Comparison of ENCODE assay signal across 14 cellular contexts in the genomic region with DNA sequence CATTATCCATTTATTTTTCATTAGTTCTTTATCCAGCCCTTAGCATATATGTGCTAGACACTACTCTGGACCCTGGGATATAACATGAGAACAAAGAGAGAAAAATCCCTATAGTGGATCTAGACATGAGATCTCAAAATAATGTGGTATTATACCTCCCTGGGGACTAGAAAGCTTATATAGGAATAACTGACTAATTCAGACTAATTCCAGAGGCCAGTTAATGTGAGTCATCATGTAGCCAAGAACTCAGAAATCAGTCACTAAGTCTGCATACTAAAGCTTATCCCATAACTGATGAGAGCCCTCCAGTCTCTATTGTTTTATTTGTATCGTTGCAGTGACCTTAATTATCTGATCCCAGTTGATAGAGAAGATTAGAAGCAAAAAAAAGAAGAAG.
DNase-seq lines count a peak whose midpoint lies in the region; ATAC-seq and TF ChIP-seq lines count a peak whose summit lies in the region.
"Had no signal": no experiment of that assay in that cellular context is flagged by ENCODE, and none has a peak within 500 bp of the region (broad histone marks: within the 10 kb centered on the region; RNA-seq: fewer than 3 reads in every experiment).

No MANE protein-coding gene starts in this region.

- intact Hi-C loops in mucosa of descending colon (cut with DNase I, micrococcal nuclease) (no loop called here), PC-9 (cut with micrococcal nuclease; ENCODE audit: unreplicated experiment) (no loop called here)

- no TSS peak for BruUV-seq in PC-9 (replicated peaks; lab: Mats Ljungman, UMichigan)

- H3K4me3 ChIP-seq in brain microvascular endothelial cell (ENCODE audit: low read depth, low read length) (no peak overlapping the region), kidney epithelial cell (ENCODE audit: low read depth, low read length) (no peak overlapping the region), mucosa of descending colon (no peak overlapping the region), PC-9 (no peak overlapping the region)
- H3K4me3 ChIP-seq: spleen had no signal

- no peaks in the 10 kb centered on the region for H3K9me2 ChIP-seq in PC-9 (ENCODE audit: insufficient read depth)

- H3K27me3 ChIP-seq in brain microvascular endothelial cell (replicated peaks) (no peaks in the 10 kb centered on the region), kidney epithelial cell (ENCODE audit: control insufficient read depth, insufficient read depth, low read length) (no peaks in the 10 kb centered on the region), PC-9 (ENCODE audit: insufficient read depth, low read depth) (no peaks in the 10 kb centered on the region)
- H3K27me3 ChIP-seq: BE2C, spleen had no signal

- H3K4me1 ChIP-seq in mucosa of descending colon (ENCODE audit: low read depth): no peaks in the 10 kb centered on the region
- peaks cover 2% of the 10 kb centered on the region for H3K4me1 ChIP-seq in PC-9 (replicated peaks; ENCODE audit: insufficient read depth)

- ATAC-seq in mucosa of descending colon (no peak), HG03135 (IDR thresholded peaks at IDR 0.05; ENCODE audit: unreplicated experiment) (no peak)
- ATAC-seq: left colon had no signal

- POLR2A ChIA-PET in PC-9 (lab: Charles Lee; ENCODE audit: unreplicated experiment): no interaction called here

- H3K79me2 ChIP-seq in PC-9 (ENCODE audit: low read depth): 0 out of 2 replicates have a peak, but pooled peaks cover 9% of the 10 kb centered on the region

- no peaks in the 10 kb centered on the region for H4K20me1 ChIP-seq in PC-9 (ENCODE audit: insufficient read depth)

- no peak overlapping the region for H3K4me2 ChIP-seq in PC-9

- no peak for TF ChIP-seq CTCF in brain microvascular endothelial cell (IDR thresholded peaks at IDR 0.05; ENCODE audit: low read depth, low read length, missing control alignments)
- TF ChIP-seq CTCF in kidney epithelial cell (IDR thresholded peaks at IDR 0.05; ENCODE audit: insufficient read depth, low read length, poor library complexity, severe bottlenecking): no peak
- TF ChIP-seq CTCF in mucosa of descending colon (IDR thresholded peaks at IDR 0.05): no peak
- no peak for TF ChIP-seq CTCF in PC-9 (conservative IDR thresholded peaks at IDR 0.05)

- in situ Hi-C loops in brain microvascular endothelial cell (cut with HindIII; ENCODE audit: low pct_ligation_motif_present, low sequenced_read_pairs): no loop called here

- H3K27ac ChIP-seq in brain microvascular endothelial cell (peak overlapping the region; percentile 75), PC-9 (no peak overlapping the region)
- H3K27ac ChIP-seq: spleen had no signal

- H3K9me3 ChIP-seq in mucosa of descending colon (no peaks in the 10 kb centered on the region), PC-9 (ENCODE audit: insufficient read depth, low read depth) (no peaks in the 10 kb centered on the region)
- H3K9me3 ChIP-seq: BE2C, spleen had no signal

- H3F3A ChIP-seq in PC-9 (ENCODE audit: insufficient read depth, low read depth): peaks cover 1% of the 10 kb centered on the region; the same call in 1 of the 2 replicates

- CTCF ChIA-PET in PC-9 (lab: Charles Lee): no interaction called here

- H2AFZ ChIP-seq in PC-9: no peak overlapping the region

- peaks cover 4% of the 10 kb centered on the region for H3K36me3 ChIP-seq in brain microvascular endothelial cell (replicated peaks)
- H3K36me3 ChIP-seq in kidney epithelial cell (ENCODE audit: control insufficient read depth, insufficient read depth, low read length): no peaks in the 10 kb centered on the region
- no peaks in the 10 kb centered on the region for H3K36me3 ChIP-seq in mucosa of descending colon (ENCODE audit: low read depth)
- H3K36me3 ChIP-seq in PC-9 (ENCODE audit: low read depth): peaks cover 37% of the 10 kb centered on the region; the same call in 1 of the 2 replicates
- H3K36me3 ChIP-seq: BE2C had no signal

- peak; percentile 60 for DNase-seq in AG08395 (ENCODE audit: low spot score)
- DNase-seq in M059J (ENCODE audit: low read depth): peak; percentile 79
- peak; percentile 68 for DNase-seq in brain microvascular endothelial cell
- DNase-seq in kidney epithelial cell (ENCODE audit: low read depth): peak; percentile 31
- no peak for DNase-seq in mucosa of descending colon
- DNase-seq in COLO668 (lab: John Stamatoyannopoulos, UW; ENCODE audit: unreplicated experiment): no peak
- DNase-seq in PC-9: no peak
- DNase-seq: activated CD4-positive, alpha-beta T cell treated with anti-CD3 and anti-CD28 coated beads, Interleukin-2, amount 50 U/mL, for 1 hour; activated gamma-delta T cell; BE2C; left colon; NCI-H2081; spleen had no signal

Comparison
In these comparisons a context has a peak if more than half of its experiments do, and no peak if none do; other contexts are left out.
1. DNase-seq: peak in AG08395 (single experiment), M059J (single experiment), brain microvascular endothelial cell (single experiment) and kidney epithelial cell (single experiment); none in mucosa of descending colon (0 of 3), COLO668 (single experiment) and PC-9 (0 of 2).